Comparison of ENCODE assay signal across 8 cellular contexts in the genomic region with DNA sequence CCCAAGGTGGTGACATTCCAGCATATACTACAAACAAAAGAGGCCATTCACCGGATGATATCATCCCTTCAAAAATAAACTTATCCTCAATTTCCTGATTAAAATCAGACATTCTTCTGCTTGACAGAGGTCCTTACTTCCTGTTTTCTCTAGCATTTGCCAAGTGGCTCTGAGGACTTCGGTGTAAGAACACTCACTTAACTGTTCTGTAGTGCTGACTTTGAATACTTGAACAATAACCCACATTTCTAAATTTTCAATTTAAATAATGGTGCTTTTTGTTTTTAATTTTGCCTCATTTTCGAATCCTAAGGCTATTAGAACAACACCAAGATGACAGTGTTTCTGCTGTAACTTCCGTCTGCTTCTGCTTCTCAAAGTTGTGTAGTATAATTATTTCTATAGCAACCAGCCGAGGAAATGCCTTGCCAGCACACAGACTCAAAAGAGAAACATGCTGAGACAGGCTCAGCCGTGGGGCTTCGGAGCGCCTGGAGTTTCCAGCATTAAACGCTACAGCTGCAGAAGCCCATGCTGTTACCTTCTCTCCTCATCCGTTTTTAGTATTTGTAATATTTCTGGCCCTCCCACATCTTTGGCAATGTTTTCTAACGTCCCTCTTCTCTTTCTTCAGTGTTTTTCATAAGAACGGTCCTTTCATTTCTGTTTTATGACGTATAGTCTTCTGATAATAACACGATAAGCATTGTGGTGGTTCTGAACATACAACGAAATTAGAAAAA. TPM values are rescaled to one million over a fixed set of nuclear protein-coding genes. Genes with fewer than 3 reads are reported as not detected.
DNase-seq lines count a peak whose midpoint lies in the region; ATAC-seq and TF ChIP-seq lines count a peak whose summit lies in the region.

No MANE protein-coding gene starts in this region.

- H3K4me1 Mint-ChIP-seq in natural killer cell treated with Interleukin-12 subunit alpha and Interleukin-12 subunit beta and Interleukin-15 and Interleukin-18, amount 100 ng/mL, for 72 hours (ENCODE audit: low read depth in 2 of 2), result peaks cover 12 to 34% of the 10 kb centered on the region in 2 donors

- H3K9me3 ChIP-seq in Peyer's patch, result no peaks in the 10 kb centered on the region

- peak overlapping the region; percentile 62 to 87 (median 68) for H3K27ac ChIP-seq in Peyer's patch

- CTCF ChIA-PET in BJ (lab: Yijun Ruan, JAX), result interaction anchor here (0.7 to 1.6 kb wide), 4 partner anchors 19 to 25 kb away, joined by 3 to 5 read pairs (median 4); no protein-coding TSS in a partner anchor

- peak overlapping the region; percentile 35 for H3K4me3 ChIP-seq in BJ (ENCODE audit: low read depth, low read length)
- H3K4me3 ChIP-seq in Peyer's patch, result peak overlapping the region; percentile 23 to 59 (median 54)

- H3K27ac Mint-ChIP-seq in natural killer cell treated with Interleukin-12 subunit alpha and Interleukin-12 subunit beta and Interleukin-15 and Interleukin-18, amount 100 ng/mL, for 72 hours, result peak overlapping the region; percentile 90 to 94

- H3K27me3 ChIP-seq in BJ (ENCODE audit: control insufficient read depth, insufficient read depth, low read length), result no peaks in the 10 kb centered on the region
- no peaks in the 10 kb centered on the region for H3K27me3 ChIP-seq in Peyer's patch

- H3K36me3 Mint-ChIP-seq in natural killer cell treated with Interleukin-12 subunit alpha and Interleukin-12 subunit beta and Interleukin-15 and Interleukin-18, amount 100 ng/mL, for 72 hours, result no peaks in the 10 kb centered on the region

- H3K4me1 ChIP-seq in Peyer's patch, result no peaks in the 10 kb centered on the region

- no peaks in the 10 kb centered on the region for H3K27me3 Mint-ChIP-seq in natural killer cell treated with Interleukin-12 subunit alpha and Interleukin-12 subunit beta and Interleukin-15 and Interleukin-18, amount 100 ng/mL, for 72 hours

- H3K9me3 Mint-ChIP-seq in natural killer cell treated with Interleukin-12 subunit alpha and Interleukin-12 subunit beta and Interleukin-15 and Interleukin-18, amount 100 ng/mL, for 72 hours, result no peaks in the 10 kb centered on the region

- TF ChIP-seq CTCF in BJ (IDR thresholded peaks at IDR 0.05; ENCODE audit: insufficient read depth, low read depth, low read length) (no peak), Peyer's patch (IDR thresholded peaks at IDR 0.05) (no peak)

- ATAC-seq in GM19372 (IDR thresholded peaks at IDR 0.05; ENCODE audit: low read depth, unreplicated experiment), result peak; percentile 91
- peak; percentile 88 for ATAC-seq in HG03469 (IDR thresholded peaks at IDR 0.05; ENCODE audit: unreplicated experiment)
- ATAC-seq in natural killer cell treated with Interleukin-12 subunit alpha and Interleukin-12 subunit beta and Interleukin-15 and Interleukin-18, amount 100 ng/mL, for 72 hours, result peak; percentile 94 to 95

- peak; percentile 69 for DNase-seq in BJ (ENCODE audit: low read depth)
- DNase-seq in Peyer's patch, result peak; percentile 44 to 81 (median 66)
- DNase-seq in activated T-helper 1 cell treated with anti-CD3 and anti-CD28 coated beads, Interleukin-2, amount 50 U/mL, for 16 hours (ENCODE audit: low read depth in 1 of 2, low spot score in 1 of 2), result peak; percentile 30 to 44
- peak; percentile 83 for DNase-seq in fibroblast of gingiva (ENCODE audit: low read depth)
- DNase-seq in natural killer cell treated with Interleukin-12 subunit alpha and Interleukin-12 subunit beta and Interleukin-15 and Interleukin-18, amount 100 ng/mL, for 72 hours (ENCODE audit: low spot score), result peak; percentile 75
- DNase-seq in stimulated activated naive CD4-positive, alpha-beta T cell treated with Interleukin-2 at 50 U/mL for 16 hours (lab: John Stamatoyannopoulos, UW), result peak; percentile 54

- TF ChIP-seq POLR2A in Peyer's patch (IDR thresholded peaks at IDR 0.05), result peak in 1 of 2 donors; percentile 45

- H3K36me3 ChIP-seq in BJ (ENCODE audit: control insufficient read depth, insufficient read depth, low read length) (no peaks in the 10 kb centered on the region), Peyer's patch (no peaks in the 10 kb centered on the region)

- peak overlapping the region; percentile 87 for H3K4me3 Mint-ChIP-seq in natural killer cell treated with Interleukin-12 subunit alpha and Interleukin-12 subunit beta and Interleukin-15 and Interleukin-18, amount 100 ng/mL, for 72 hours

- POLR2A ChIA-PET in BJ (lab: Charles Lee), result no interaction called here

RNA-seq across cellular contexts. Expression of a gene that starts 19.5 kb away (rescaled TPM):
- 581 and 1,031 TPM in 2 replicates for polyA plus RNA-seq in BJ (2011; rRNA removed)
- 193 and 221 TPM in 2 replicates for polyA minus RNA-seq in BJ (2011; rRNA and poly(A)+ RNA removed)
- total RNA-seq in Peyer's patch, result 100 to 1,000 TPM in 1 of 4 donors, 10 to 100 TPM in 3; 13.5 to 223 (median 40.3) TPM
- 10 to 100 TPM; 26.4 to 37.0 TPM for total RNA-seq in natural killer cell treated with Interleukin-12 subunit alpha and Interleukin-12 subunit beta and Interleukin-15 and Interleukin-18, amount 100 ng/mL, for 72 hours

Comparison
In these comparisons a context has a peak if more than half of its experiments do, and no peak if none do; other contexts are left out.
1. Peak in every context shown above with its lines: DNase-seq, ATAC-seq, H3K4me3 ChIP-seq and H3K27ac ChIP-seq.